ENCODE assay signal across 8 cellular contexts in genomic region chr1:114670083-114671010, GRCh38. TPM values are rescaled to one million over a fixed set of nuclear protein-coding genes. Genes with fewer than 3 reads are reported as not detected.
DNase-seq lines count a peak whose midpoint lies in the region; ATAC-seq and TF ChIP-seq lines count a peak whose summit lies in the region.

No MANE protein-coding gene starts in this region.

- peak overlapping the region; percentile 48 for H3K27ac Mint-ChIP-seq in endothelial cell (ENCODE audit: unreplicated experiment)
- peak overlapping the region; percentile 79 for H3K27ac Mint-ChIP-seq in mesothelial cell of epicardium

- TF ChIP-seq CTCF in C4-2B (conservative IDR thresholded peaks at IDR 0.05) (no peak), endothelial cell (IDR thresholded peaks at IDR 0.05; ENCODE audit: unreplicated experiment) (no peak), mesothelial cell of epicardium (IDR thresholded peaks at IDR 0.05; ENCODE audit: unreplicated experiment) (no peak)

- peak; percentile 97 for ATAC-seq in GM19351 (IDR thresholded peaks at IDR 0.05; ENCODE audit: unreplicated experiment)
- peak; percentile 95 for ATAC-seq in HG03457 (IDR thresholded peaks at IDR 0.05; ENCODE audit: unreplicated experiment)

- H3K27me3 Mint-ChIP-seq in endothelial cell (ENCODE audit: unreplicated experiment) (peaks cover 3% of the 10 kb centered on the region), mesothelial cell of epicardium (ENCODE audit: low read depth) (peaks cover 47% of the 10 kb centered on the region)

- H3K9me3 Mint-ChIP-seq in endothelial cell (ENCODE audit: unreplicated experiment) (no peaks in the 10 kb centered on the region), mesothelial cell of epicardium (no peaks in the 10 kb centered on the region)

- peak; percentile 26 for DNase-seq in NK-92 treated with Interleukin-12 subunit alpha and Interleukin-12 subunit beta, amount 100 ng/mL, for 24 hours (lab: John Stamatoyannopoulos, UW)
- DNase-seq in activated CD8-positive, alpha-beta memory T cell treated with anti-CD3 and anti-CD28 coated beads, Interleukin-2, amount 50 U/mL, for 4 hours = peak; percentile 84
- DNase-seq in endothelial cell (ENCODE audit: low spot score) (peak; percentile 92), mesothelial cell of epicardium (ENCODE audit: low spot score in 2 of 2, unreplicated experiment in 2 of 2) (peak; percentile 78 to 85)
- DNase-seq in stimulated activated CD8-positive, alpha-beta memory T cell treated with anti-CD3 and anti-CD28 coated beads, Interleukin-15, amount 100 ng/mL, for 1 hour (ENCODE audit: low read depth) = peak; percentile 78

- peak overlapping the region; percentile 9; the same call in 1 of the 2 replicates for H3K27ac ChIP-seq in C4-2B

- peak overlapping the region; percentile 91 for H3K4me3 Mint-ChIP-seq in endothelial cell (ENCODE audit: unreplicated experiment)
- H3K4me3 Mint-ChIP-seq in mesothelial cell of epicardium = peak overlapping the region; percentile 87

- peaks cover 16% of the 10 kb centered on the region for H3K4me1 Mint-ChIP-seq in endothelial cell (ENCODE audit: unreplicated experiment)
- H3K4me1 Mint-ChIP-seq in mesothelial cell of epicardium = peaks cover 7% of the 10 kb centered on the region

- H3K36me3 Mint-ChIP-seq in endothelial cell (ENCODE audit: low read depth, unreplicated experiment) (no peaks in the 10 kb centered on the region), mesothelial cell of epicardium (no peaks in the 10 kb centered on the region)

RNA-seq across cellular contexts. Expression of gene DENND2C, which starts 0.5 kb away (rescaled TPM):
- total RNA-seq in endothelial cell (ENCODE audit: unreplicated experiment) (7.7 TPM), mesothelial cell of epicardium (2.2 to 2.4 TPM (median 2.3 TPM) in 3 replicates)

RNA-seq across cellular contexts. Expression of gene AMPD1, which starts 25.0 kb away (rescaled TPM):
- total RNA-seq in endothelial cell (ENCODE audit: unreplicated experiment) = not detected
- not detected in 3 replicates for total RNA-seq in mesothelial cell of epicardium

RNA-seq across cellular contexts. Expression of gene NRAS, which starts 46.2 kb away (rescaled TPM):
- total RNA-seq in endothelial cell (ENCODE audit: unreplicated experiment) (74.0 TPM), mesothelial cell of epicardium (39.8 to 40.0 TPM (median 39.8 TPM) in 3 replicates)

Comparison
In these comparisons a context has a peak if more than half of its experiments do, and no peak if none do; other contexts are left out.
1. Peak in every context shown above with its lines: DNase-seq, ATAC-seq and H3K27ac ChIP-seq.
2. DNase-seq: peak in every context shown above with its lines; median percentile 92 in endothelial cell; 84 in activated CD8-positive, alpha-beta memory T cell treated with anti-CD3 and anti-CD28 coated beads, Interleukin-2, amount 50 U/mL, for 4 hours; 82 in mesothelial cell of epicardium; 78 in stimulated activated CD8-positive, alpha-beta memory T cell treated with anti-CD3 and anti-CD28 coated beads, Interleukin-15, amount 100 ng/mL, for 1 hour; 26 in NK-92 treated with Interleukin-12 subunit alpha and Interleukin-12 subunit beta, amount 100 ng/mL, for 24 hours.